Comparison of ENCODE assay signal across 8 cellular contexts in genomic region chr3:148955544-148956346, GRCh38. TPM values are rescaled to one million over a fixed set of nuclear protein-coding genes. Genes with fewer than 3 reads are reported as not detected.
DNase-seq lines count a peak whose midpoint lies in the region; ATAC-seq and TF ChIP-seq lines count a peak whose summit lies in the region.
"Had no signal": no experiment of that assay in that cellular context is flagged by ENCODE, and none has a peak within 500 bp of the region (broad histone marks: within the 10 kb centered on the region; RNA-seq: fewer than 3 reads in every experiment).

No MANE protein-coding gene starts in this region.

- H3K18ac ChIP-seq in mesendoderm (ENCODE audit: low read length), result no peak overlapping the region

- H3K4me3 ChIP-seq in mesendoderm (ENCODE audit: low read length), result no peak overlapping the region
- H3K4me3 ChIP-seq in uterus, result no peak overlapping the region

- H2BK5ac ChIP-seq in mesendoderm (ENCODE audit: low read length), result no peak overlapping the region

- H3K36me3 Mint-ChIP-seq in effector memory CD8-positive, alpha-beta T cell (ENCODE audit: insufficient read depth), result no peaks in the 10 kb centered on the region
- H3K36me3 Mint-ChIP-seq: activated naive CD4-positive, alpha-beta T cell treated with anti-CD3 and anti-CD28 coated beads, Interleukin-2, amount 50 U/mL, for 24 hours had no signal

- no peaks in the 10 kb centered on the region for H3K4me1 ChIP-seq in mesendoderm (ENCODE audit: control insufficient read depth, low read depth, low read length)
- peaks cover 0 to 10% of the 10 kb centered on the region in 2 donors for H3K4me1 ChIP-seq in uterus

- H2BK120ac ChIP-seq in mesendoderm (ENCODE audit: low read depth, low read length), result no peak overlapping the region

- TF ChIP-seq CTCF in LNCAP (IDR thresholded peaks at IDR 0.05) (peak; percentile 70), uterus (IDR thresholded peaks at IDR 0.05) (peak; percentile 61 to 72 (median 67))

- H3K27ac ChIP-seq in mesendoderm (ENCODE audit: low read depth, low read length), result no peak overlapping the region
- H3K27ac ChIP-seq in uterus, result peak overlapping the region; percentile 97 to 99

- peak; percentile 53 for ATAC-seq in effector memory CD8-positive, alpha-beta T cell (replicated peaks)

- no peak overlapping the region for H3K4me3 Mint-ChIP-seq in effector memory CD8-positive, alpha-beta T cell
- H3K4me3 Mint-ChIP-seq: activated naive CD4-positive, alpha-beta T cell treated with anti-CD3 and anti-CD28 coated beads, Interleukin-2, amount 50 U/mL, for 24 hours had no signal

- H4K5ac ChIP-seq in mesendoderm (ENCODE audit: low read length), result no peak overlapping the region

- no peaks in the 10 kb centered on the region for H3K9me3 Mint-ChIP-seq in effector memory CD8-positive, alpha-beta T cell
- H3K9me3 Mint-ChIP-seq: activated naive CD4-positive, alpha-beta T cell treated with anti-CD3 and anti-CD28 coated beads, Interleukin-2, amount 50 U/mL, for 24 hours had no signal

- intact Hi-C loops in uterus (cut with DNase I; ENCODE audit: low total_unique reads), result loop anchor here (10.0 kb wide), 1 partner anchor 319 kb away; no protein-coding TSS in a partner anchor

- peaks cover 0 to under 1% of the 10 kb centered on the region in 2 donors for H3K27me3 Mint-ChIP-seq in effector memory CD8-positive, alpha-beta T cell
- H3K27me3 Mint-ChIP-seq: activated naive CD4-positive, alpha-beta T cell treated with anti-CD3 and anti-CD28 coated beads, Interleukin-2, amount 50 U/mL, for 24 hours had no signal

- no peaks in the 10 kb centered on the region for H3K27me3 ChIP-seq in mesendoderm (ENCODE audit: insufficient read depth, low read length, poor library complexity)
- H3K27me3 ChIP-seq in uterus, result no peaks in the 10 kb centered on the region

- no peak overlapping the region for H3K4me2 ChIP-seq in mesendoderm (ENCODE audit: low read length)

- H2AK5ac ChIP-seq in mesendoderm (ENCODE audit: low read length), result no peak overlapping the region

- no peaks in the 10 kb centered on the region for H3K9me3 ChIP-seq in uterus

- H3K4me1 Mint-ChIP-seq in effector memory CD8-positive, alpha-beta T cell (ENCODE audit: low read depth in 2 of 2), result peaks cover 0 to 5% of the 10 kb centered on the region in 2 donors

- no peak overlapping the region for H4K8ac ChIP-seq in mesendoderm (ENCODE audit: low read depth, low read length)

- H3K27ac Mint-ChIP-seq in effector memory CD8-positive, alpha-beta T cell, result no peak overlapping the region
- H3K27ac Mint-ChIP-seq: activated naive CD4-positive, alpha-beta T cell treated with anti-CD3 and anti-CD28 coated beads, Interleukin-2, amount 50 U/mL, for 24 hours had no signal

- no peak overlapping the region for H3K4ac ChIP-seq in mesendoderm (ENCODE audit: low read depth, low read length)

- H2BK15ac ChIP-seq in mesendoderm (replicated peaks; ENCODE audit: low read depth), result no peak overlapping the region

- H3K36me3 ChIP-seq in mesendoderm (ENCODE audit: control insufficient read depth, insufficient read depth, low read length) (no peaks in the 10 kb centered on the region), uterus (no peaks in the 10 kb centered on the region)

- peak overlapping the region; percentile 38 for H3K9ac ChIP-seq in mesendoderm (ENCODE audit: low read length)

- no peaks in the 10 kb centered on the region for H3K79me2 ChIP-seq in mesendoderm (ENCODE audit: control insufficient read depth, insufficient read depth, low read length)

- H3K56ac ChIP-seq in mesendoderm (ENCODE audit: low read length), result peak overlapping the region; percentile 44

- H3K23ac ChIP-seq in mesendoderm (ENCODE audit: low read length), result no peak overlapping the region

- WGBS in mesendoderm (ENCODE audit: extremely low coverage, insufficient coverage, low lambda C conversion rate), result no CpG with 5 or more reads among the region's 12 CpGs

- no peak for TF ChIP-seq POLR2A in uterus (IDR thresholded peaks at IDR 0.05)

- H3K79me1 ChIP-seq in mesendoderm (ENCODE audit: low read length), result no peaks in the 10 kb centered on the region

- DNase-seq in GM03348 (ENCODE audit: low spot score) (peak; percentile 83), RPMI7951 (ENCODE audit: low read depth) (peak; percentile 77), mesendoderm (peak; percentile 89), uterus (peak; percentile 65 to 88), HPDE6-E6E7 (ENCODE audit: extremely low spot score) (no peak)
- peak; percentile 30 to 42 (median 39) for DNase-seq in effector memory CD8-positive, alpha-beta T cell

RNA-seq across cellular contexts. Expression of gene GYG1, which starts 35.6 kb away (rescaled TPM):
- 45.3 and 65.4 TPM in 2 replicates for total RNA-seq in RPMI7951 (2014; rRNA removed; shearing (Covaris generic))
- polyA plus RNA-seq in mesendoderm (2013, experiment 1 of 2), result 18.7 TPM
- polyA plus RNA-seq in mesendoderm (2013, experiment 2 of 2), result 19.1 TPM
- 100 to 1,000 TPM in 1 of 4 donors, 10 to 100 TPM in 3; 37.4 to 122 (median 64.2) TPM for total RNA-seq in uterus
